8 cellular contexts compared by ENCODE assay signal in the genomic region with DNA sequence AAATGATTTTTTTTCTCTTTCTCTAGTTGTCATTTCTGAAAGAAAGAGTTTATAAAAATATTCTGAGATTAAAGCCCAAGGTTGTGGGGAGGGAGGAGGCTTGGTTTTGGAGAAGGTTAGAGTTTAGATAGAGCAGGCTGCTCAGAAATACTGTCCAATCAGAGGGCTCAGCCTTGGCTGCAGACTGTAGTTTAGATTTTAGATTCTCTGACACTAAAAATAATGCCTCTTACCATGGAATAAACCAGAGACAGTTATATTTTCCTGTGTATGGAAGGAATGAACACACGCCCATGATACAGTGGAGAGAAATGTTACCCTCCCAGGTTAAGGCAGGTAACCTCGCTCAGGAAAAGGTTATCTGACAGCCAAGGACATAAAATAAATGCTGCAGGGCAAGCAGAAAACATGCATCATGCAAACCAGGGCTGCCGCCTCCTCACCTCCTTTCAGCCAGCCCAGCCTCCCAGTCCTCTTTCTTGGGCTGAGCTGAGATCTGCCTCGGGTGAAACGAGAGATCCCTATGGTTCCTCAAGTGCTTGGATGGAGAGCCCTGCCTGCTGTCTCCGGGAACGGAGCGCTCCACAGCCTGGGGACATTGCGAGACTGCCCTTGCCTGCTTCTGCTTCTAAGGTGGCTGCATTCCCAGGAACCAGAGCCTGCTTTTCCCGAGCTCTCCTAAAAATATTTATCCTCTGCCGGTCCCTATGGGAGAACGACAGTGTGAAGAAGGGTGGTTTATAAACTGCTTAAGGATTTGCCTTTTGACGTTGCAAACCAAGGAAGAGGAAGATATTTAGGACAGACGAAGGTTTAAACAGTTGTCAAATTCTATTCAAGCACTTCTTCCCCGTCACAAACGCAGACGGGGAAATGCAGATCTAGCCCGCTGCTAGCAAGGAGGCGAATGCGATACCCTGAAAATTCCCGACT. TPM values are rescaled to one million over a fixed set of nuclear protein-coding genes. Genes with fewer than 3 reads are reported as not detected.
DNase-seq lines count a peak whose midpoint lies in the region; ATAC-seq and TF ChIP-seq lines count a peak whose summit lies in the region.

No MANE protein-coding gene starts in this region.

- H3K4me1 Mint-ChIP-seq in central memory CD8-positive, alpha-beta T cell, result peaks cover 33% of the 10 kb centered on the region

- 3 to 6% (median 4%) methylated on average over 20 to 21 of the region's 21 CpGs for WGBS in spleen, 5 donors

- peaks cover 7% of the 10 kb centered on the region for H3K36me3 Mint-ChIP-seq in central memory CD8-positive, alpha-beta T cell (ENCODE audit: insufficient read depth)

- intact Hi-C loops in spleen (cut with DNase I; ENCODE audit: low total_unique reads), result no loop called here

- DNase-seq in NCI-H1417 (lab: John Stamatoyannopoulos, UW), result peak; percentile 47 to 80 (median 71)
- no peak for DNase-seq in NCI-H1417 treated with DMSO at 0.1 percent for 48 hours (lab: John Stamatoyannopoulos, UW)
- DNase-seq in SJSA1 (ENCODE audit: low read depth in 1 of 2, low spot score in 2 of 2), result peak in 1 of 2 experiments; percentile 30
- DNase-seq in central memory CD8-positive, alpha-beta T cell (ENCODE audit: low spot score in 2 of 2), result no peak
- DNase-seq in kidney tubule cell (ENCODE audit: low spot score), result peak; percentile 26
- peak; percentile 77 for DNase-seq in spleen
- DNase-seq in NCI-H1436 treated with DMSO at 0.1 percent for 48 hours (lab: John Stamatoyannopoulos, UW), result no peak

- no peaks in the 10 kb centered on the region for H3K9me3 ChIP-seq in SJSA1 (replicated peaks)
- H3K9me3 ChIP-seq in spleen, result no peaks in the 10 kb centered on the region

- H3K27me3 ChIP-seq in SJSA1 (replicated peaks) (no peaks in the 10 kb centered on the region), spleen (replicated peaks in 1 of 7) (no peaks in the 10 kb centered on the region)

- H3K27me3 Mint-ChIP-seq in central memory CD8-positive, alpha-beta T cell, result no peaks in the 10 kb centered on the region

- H3K4me1 ChIP-seq in SJSA1 (replicated peaks) (peaks cover 53% of the 10 kb centered on the region), spleen (peaks cover 10 to 42% (median 21%) of the 10 kb centered on the region in 6 donors)

- TF ChIP-seq CTCF in spleen (IDR thresholded peaks at IDR 0.05 in 8 of 11, conservative IDR thresholded peaks at IDR 0.05 in 3 of 11), result no peak

- H3K27ac ChIP-seq in SJSA1, result peak overlapping the region; percentile 91
- peak overlapping the region; percentile 58 to 88 (median 84) for H3K27ac ChIP-seq in spleen

- H3K9me3 Mint-ChIP-seq in central memory CD8-positive, alpha-beta T cell, result no peaks in the 10 kb centered on the region

- no peak for TF ChIP-seq POLR2A in spleen (IDR thresholded peaks at IDR 0.05)

- ATAC-seq in HG03025 (IDR thresholded peaks at IDR 0.05; ENCODE audit: low FRiP score, unreplicated experiment), result peak; percentile 11
- peak; percentile 13 for ATAC-seq in central memory CD8-positive, alpha-beta T cell (replicated peaks; ENCODE audit: extremely low read depth, poor library complexity, severe bottlenecking)

- H3K36me3 ChIP-seq in SJSA1 (no peaks in the 10 kb centered on the region; the same call in 1 of the 2 replicates), spleen (no peaks in the 10 kb centered on the region)

- H3K4me3 ChIP-seq in SJSA1, result peak overlapping the region; percentile 57
- H3K4me3 ChIP-seq in spleen, result peak overlapping the region; percentile 69 to 92 (median 80)

- peak overlapping the region; percentile 97 for H3K4me3 Mint-ChIP-seq in central memory CD8-positive, alpha-beta T cell

- peak overlapping the region; percentile 89 for H3K27ac Mint-ChIP-seq in central memory CD8-positive, alpha-beta T cell (ENCODE audit: low read depth)

RNA-seq across cellular contexts. Expression of a gene that starts 0.8 kb away (rescaled TPM):
- 9.7 and 16.4 TPM in 2 replicates for total RNA-seq in SJSA1 (2014; rRNA removed; shearing (Covaris generic))
- total RNA-seq in spleen, result 10 to 100 TPM; 11.7 to 30.7 (median 22.3) TPM
- 1 to 10 TPM; 3.8 to 6.1 (median 4.9) TPM for polyA plus RNA-seq in spleen

RNA-seq across cellular contexts. Expression of a gene that starts 40.5 kb away (rescaled TPM):
- total RNA-seq in SJSA1 (2014; rRNA removed; shearing (Covaris generic)), result 84.6 and 97.0 TPM in 2 replicates
- total RNA-seq in spleen, result 10 to 100 TPM in 5 of 7 donors, 1 to 10 TPM in 2; 7.7 to 19.1 (median 11.1) TPM
- 1 to 10 TPM; 2.2 to 4.0 (median 3.1) TPM for polyA plus RNA-seq in spleen

Comparison
In these comparisons a context has a peak if more than half of its experiments do, and no peak if none do; other contexts are left out.
1. DNase-seq: peak in NCI-H1417 (3 of 3), kidney tubule cell (single experiment) and spleen (single experiment); none in NCI-H1417 treated with DMSO at 0.1 percent for 48 hours (single experiment), central memory CD8-positive, alpha-beta T cell (0 of 2) and NCI-H1436 treated with DMSO at 0.1 percent for 48 hours (single experiment).